ENCODE assay signal across 8 cellular contexts in the genomic region with DNA sequence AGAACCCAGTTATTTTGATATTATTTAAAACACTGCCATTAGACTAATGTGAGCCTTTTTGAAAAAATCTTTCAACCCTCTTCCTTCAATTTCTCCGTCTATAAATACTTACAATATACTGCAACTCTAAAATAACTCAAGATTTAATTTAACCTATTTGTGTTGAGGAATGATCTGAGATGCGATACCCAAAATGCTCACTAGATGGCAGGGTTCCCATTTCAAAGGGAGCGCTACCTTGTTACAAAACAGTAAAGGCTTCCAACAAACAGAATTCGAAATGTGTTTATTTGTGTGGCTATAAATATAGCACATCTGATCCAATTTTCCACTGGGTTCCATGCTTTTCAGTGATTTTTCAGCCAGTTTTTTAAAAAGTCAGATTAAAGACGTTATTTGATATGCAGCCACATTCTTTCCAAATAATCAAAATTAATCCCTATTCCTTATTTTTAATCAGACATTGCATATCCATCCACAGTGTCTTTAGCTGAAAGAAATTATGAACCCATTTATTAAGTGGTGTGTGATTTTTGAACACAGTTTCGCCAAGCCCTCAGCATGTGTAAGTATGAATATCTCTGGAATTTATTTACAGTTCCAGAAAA.
DNase-seq lines count a peak whose midpoint lies in the region; ATAC-seq lines count a peak whose summit lies in the region.

No MANE protein-coding gene starts in this region.

- H3K9me3 Mint-ChIP-seq in activated CD8-positive, alpha-beta T cell treated with anti-CD3 and anti-CD28 coated beads, Interleukin-2, amount 10 ng/mL, durations not matched to agents 7 days and 5 days (ENCODE audit: insufficient read depth) = no peaks in the 10 kb centered on the region

- peaks cover 4% of the 10 kb centered on the region for H3K27me3 Mint-ChIP-seq in activated CD8-positive, alpha-beta T cell treated with anti-CD3 and anti-CD28 coated beads, Interleukin-2, amount 10 ng/mL, durations not matched to agents 7 days and 5 days (ENCODE audit: low read depth)

- no peak overlapping the region for H3K4me3 ChIP-seq in right cardiac atrium (ENCODE audit: low read length)

- ATAC-seq in Right ventricle myocardium inferior (peak; percentile 46), right cardiac atrium (no peak), HG02678 (IDR thresholded peaks at IDR 0.05; ENCODE audit: unreplicated experiment) (peak; percentile 72), GM19328 (IDR thresholded peaks at IDR 0.05; ENCODE audit: unreplicated experiment) (no peak)
- no peak for ATAC-seq in activated CD8-positive, alpha-beta T cell treated with anti-CD3 and anti-CD28 coated beads, Interleukin-2, amount 10 ng/mL, durations not matched to agents 7 days and 5 days

- no peaks in the 10 kb centered on the region for H3K9me3 ChIP-seq in right cardiac atrium (ENCODE audit: control insufficient read depth, low read length)

- H3K4me3 Mint-ChIP-seq in activated CD8-positive, alpha-beta T cell treated with anti-CD3 and anti-CD28 coated beads, Interleukin-2, amount 10 ng/mL, durations not matched to agents 7 days and 5 days = no peak overlapping the region

- WGBS in right cardiac atrium = 5% methylated on average over 6 of the region's 6 CpGs

- no peaks in the 10 kb centered on the region for H3K27me3 ChIP-seq in right cardiac atrium (ENCODE audit: control insufficient read depth, insufficient read depth)

- no peak for DNase-seq in Right ventricle myocardium inferior (ENCODE audit: missing footprints)
- DNase-seq in right cardiac atrium = no peak
- peak; percentile 10 for DNase-seq in NCI-H2107 (lab: John Stamatoyannopoulos, UW)
- peak; percentile 55 for DNase-seq in activated CD8-positive, alpha-beta T cell treated with anti-CD3 and anti-CD28 coated beads, Interleukin-2, amount 10 ng/mL, durations not matched to agents 7 days and 5 days
- DNase-seq in fibroblast of the conjunctiva (ENCODE audit: low read depth) = peak; percentile 57
- peak in 39 of 56 donors; percentile 0 to 82 (median 14) for DNase-seq in nucleus accumbens (lab: John Stamatoyannopoulos, UW)

- H3K27ac ChIP-seq in right cardiac atrium (ENCODE audit: low read length) = no peak overlapping the region

- intact Hi-C loops in Right ventricle myocardium inferior (cut with DNase I) = loop anchor here (5.0 to 10.0 kb wide), 2 partner anchors 1558 to 1995 kb away; no protein-coding TSS in a partner anchor
- intact Hi-C loops in right cardiac atrium (cut with DNase I) = loop anchor here in 1 of 4 donors (5.0 kb wide), 1 partner anchor 243 kb away; no protein-coding TSS in a partner anchor

- H3K4me1 ChIP-seq in right cardiac atrium (ENCODE audit: control insufficient read depth, insufficient read depth, low read length) = no peaks in the 10 kb centered on the region

- H3K36me3 Mint-ChIP-seq in activated CD8-positive, alpha-beta T cell treated with anti-CD3 and anti-CD28 coated beads, Interleukin-2, amount 10 ng/mL, durations not matched to agents 7 days and 5 days (ENCODE audit: low read depth) = no peaks in the 10 kb centered on the region

- H3K27ac Mint-ChIP-seq in activated CD8-positive, alpha-beta T cell treated with anti-CD3 and anti-CD28 coated beads, Interleukin-2, amount 10 ng/mL, durations not matched to agents 7 days and 5 days = no peak overlapping the region

- POLR2A ChIA-PET in activated CD8-positive, alpha-beta T cell treated with anti-CD3 and anti-CD28 coated beads, Interleukin-2, amount 10 ng/mL, durations not matched to agents 7 days and 5 days (lab: Charles Lee) = no interaction called here

- H3K4me1 Mint-ChIP-seq in activated CD8-positive, alpha-beta T cell treated with anti-CD3 and anti-CD28 coated beads, Interleukin-2, amount 10 ng/mL, durations not matched to agents 7 days and 5 days (ENCODE audit: low read depth) = no peaks in the 10 kb centered on the region

- CTCF ChIA-PET in activated CD8-positive, alpha-beta T cell treated with anti-CD3 and anti-CD28 coated beads, Interleukin-2, amount 10 ng/mL, durations not matched to agents 7 days and 5 days (lab: Charles Lee) = interaction anchor here (0.9 kb wide), 1 partner anchor 9 kb away, joined by 4 read pairs; no protein-coding TSS in a partner anchor

Comparison
In these comparisons a context has a peak if more than half of its experiments do, and no peak if none do; other contexts are left out.
1. ATAC-seq: peak in Right ventricle myocardium inferior (single experiment) and HG02678 (single experiment); none in right cardiac atrium (0 of 2), activated CD8-positive, alpha-beta T cell treated with anti-CD3 and anti-CD28 coated beads, Interleukin-2, amount 10 ng/mL, durations not matched to agents 7 days and 5 days (single experiment) and GM19328 (single experiment).
2. DNase-seq: peak in NCI-H2107 (single experiment), activated CD8-positive, alpha-beta T cell treated with anti-CD3 and anti-CD28 coated beads, Interleukin-2, amount 10 ng/mL, durations not matched to agents 7 days and 5 days (single experiment), fibroblast of the conjunctiva (single experiment) and nucleus accumbens (39 of 56); none in Right ventricle myocardium inferior (single experiment) and right cardiac atrium (0 of 3).